ENCODE assay signal across 8 cellular contexts in the genomic region with DNA sequence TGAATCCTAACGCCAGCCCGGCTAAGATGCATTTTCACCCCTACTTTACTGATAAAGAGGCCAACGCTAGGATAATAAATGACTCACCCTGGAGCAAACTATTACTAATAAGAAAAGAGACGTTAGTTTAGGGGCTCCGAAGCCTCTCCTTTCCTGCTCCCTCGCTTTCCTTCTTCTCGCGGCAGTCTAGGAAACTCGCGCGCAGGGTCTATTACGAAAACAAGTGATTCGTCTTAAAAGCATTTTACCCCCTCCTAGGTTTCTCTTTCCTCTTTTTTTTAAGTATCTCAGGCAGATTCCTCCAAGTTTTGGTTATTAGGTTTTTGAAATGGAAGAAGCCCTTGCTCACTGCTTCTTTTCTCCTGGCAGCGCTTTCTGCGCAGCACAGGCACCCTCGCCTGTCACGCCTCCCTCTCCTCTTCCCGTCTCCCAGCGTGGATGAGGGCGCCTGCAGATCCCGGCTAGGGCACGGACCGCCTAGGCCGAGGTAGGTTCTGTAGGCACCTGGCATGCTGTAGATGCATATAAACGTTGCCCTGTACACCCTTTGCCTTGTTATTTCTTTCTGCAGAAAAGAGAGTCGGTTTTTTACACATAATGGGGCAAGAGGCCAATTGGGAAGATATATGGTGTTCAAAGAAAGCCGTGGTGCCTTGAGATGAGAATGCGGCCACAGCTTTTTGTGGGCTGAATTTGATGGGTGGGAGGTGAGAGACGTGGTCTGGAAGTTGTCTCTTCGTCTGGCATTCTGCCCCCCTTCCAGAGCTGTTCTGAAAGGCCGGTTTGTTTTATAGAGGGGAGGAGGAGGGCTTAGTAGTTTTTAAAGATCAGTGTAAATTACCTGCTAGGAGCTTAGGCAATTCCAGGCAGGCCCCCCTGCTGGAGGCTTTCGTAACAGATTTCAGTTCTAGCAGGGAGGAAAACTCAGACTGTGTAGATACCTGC. TPM values are rescaled to one million over a fixed set of nuclear protein-coding genes. Genes with fewer than 3 reads are reported as not detected.
A peak's percentile ranks its signal among the peaks of the same experiment; 100 is the strongest.
DNase-seq lines count a peak whose midpoint lies in the region; ATAC-seq and TF ChIP-seq lines count a peak whose summit lies in the region.

No MANE protein-coding gene starts in this region.

- no peaks in the 10 kb centered on the region for H3K9me3 ChIP-seq in CD4-positive, CD25-positive, alpha-beta regulatory T cell (ENCODE audit: control insufficient read depth in 2 of 2, low read length in 2 of 2)

- ATAC-seq in CD4-positive, CD25-positive, alpha-beta regulatory T cell (ENCODE audit: low read depth in 2 of 2), result no peak
- peak; percentile 0 for ATAC-seq in GM18870 (IDR thresholded peaks at IDR 0.05; ENCODE audit: unreplicated experiment)
- peak; percentile 52 for ATAC-seq in omental fat pad (ENCODE audit: low FRiP score)
- ATAC-seq in GM18868 (IDR thresholded peaks at IDR 0.05; ENCODE audit: unreplicated experiment), result no peak
- ATAC-seq in HG02970 (IDR thresholded peaks at IDR 0.05; ENCODE audit: low FRiP score, unreplicated experiment), result no peak

- H3K4me1 ChIP-seq in CD4-positive, CD25-positive, alpha-beta regulatory T cell (ENCODE audit: control insufficient read depth, insufficient read depth, low read length, poor library complexity, severe bottlenecking), result peaks cover 29% of the 10 kb centered on the region

- no peaks in the 10 kb centered on the region for H3K36me3 Mint-ChIP-seq in CD4-positive, CD25-positive, alpha-beta regulatory T cell
- H3K36me3 Mint-ChIP-seq in glutamatergic neuron (ENCODE audit: unreplicated experiment), result no peaks in the 10 kb centered on the region

- H3K27me3 ChIP-seq in CD4-positive, CD25-positive, alpha-beta regulatory T cell (ENCODE audit: control insufficient read depth, insufficient read depth, low read length), result no peaks in the 10 kb centered on the region

- H3K27ac Mint-ChIP-seq in CD4-positive, CD25-positive, alpha-beta regulatory T cell, result peak overlapping the region; percentile 60 to 91 (median 72)
- no peak overlapping the region for H3K27ac Mint-ChIP-seq in glutamatergic neuron (ENCODE audit: unreplicated experiment)

- DNase-seq in CD4-positive, CD25-positive, alpha-beta regulatory T cell, result peak in 2 of 3 donors; percentile 4 to 37
- DNase-seq in NCI-H1417 treated with DMSO at 0.1 percent for 48 hours (lab: John Stamatoyannopoulos, UW) (peak; percentile 12), glutamatergic neuron (peak; percentile 48), omental fat pad (ENCODE audit: low spot score) (peak; percentile 29)
- peak; percentile 12 for DNase-seq in activated naive CD4-positive, alpha-beta T cell treated with anti-CD3 and anti-CD28 coated beads, Interleukin-2, amount 50 U/mL, for 16 hours

- H3K36me3 ChIP-seq in CD4-positive, CD25-positive, alpha-beta regulatory T cell (ENCODE audit: control insufficient read depth, insufficient read depth, low read length), result no peaks in the 10 kb centered on the region

- peak overlapping the region; percentile 61 for H3K27ac ChIP-seq in CD4-positive, CD25-positive, alpha-beta regulatory T cell (ENCODE audit: insufficient read depth, low read length, poor library complexity, severe bottlenecking)

- peak overlapping the region; percentile 93 for H3K4me3 ChIP-seq in CD4-positive, CD25-positive, alpha-beta regulatory T cell (ENCODE audit: low read depth, low read length)

- peak overlapping the region; percentile 89 to 100 (median 94) for H3K4me3 Mint-ChIP-seq in CD4-positive, CD25-positive, alpha-beta regulatory T cell
- H3K4me3 Mint-ChIP-seq in glutamatergic neuron (ENCODE audit: unreplicated experiment), result peak overlapping the region; percentile 94

- H3K27me3 Mint-ChIP-seq in CD4-positive, CD25-positive, alpha-beta regulatory T cell, result no peaks in the 10 kb centered on the region
- peaks cover 2% of the 10 kb centered on the region for H3K27me3 Mint-ChIP-seq in glutamatergic neuron (ENCODE audit: unreplicated experiment)

- H3K9me3 Mint-ChIP-seq in CD4-positive, CD25-positive, alpha-beta regulatory T cell, result no peaks in the 10 kb centered on the region
- peaks cover 4% of the 10 kb centered on the region for H3K9me3 Mint-ChIP-seq in glutamatergic neuron (ENCODE audit: unreplicated experiment)

- TF ChIP-seq CTCF in glutamatergic neuron (IDR thresholded peaks at IDR 0.05; ENCODE audit: partially characterized antibody, unreplicated experiment) (peak; percentile 66), omental fat pad (IDR thresholded peaks at IDR 0.05) (no peak)

- peaks cover 19 to 44% (median 30%) of the 10 kb centered on the region in 4 donors for H3K4me1 Mint-ChIP-seq in CD4-positive, CD25-positive, alpha-beta regulatory T cell
- peaks cover 6% of the 10 kb centered on the region for H3K4me1 Mint-ChIP-seq in glutamatergic neuron (ENCODE audit: low read depth, unreplicated experiment)

RNA-seq across cellular contexts. Expression of gene GCNT1, which starts 1.0 kb away (rescaled TPM):
- 10.4 TPM for total RNA-seq in CD4-positive, CD25-positive, alpha-beta regulatory T cell
- 10 to 100 TPM in 2 of 4 donors, 1 to 10 TPM in 2; 4.5 to 12.7 (median 10.5) TPM for polyA plus RNA-seq in CD4-positive, CD25-positive, alpha-beta regulatory T cell
- 1.2 TPM for total RNA-seq in glutamatergic neuron (ENCODE audit: unreplicated experiment)
- 10 to 100 TPM in 3 of 4 donors, 1 to 10 TPM in 1; 5.7 to 45.2 (median 18.0) TPM for total RNA-seq in omental fat pad

Comparison
In these comparisons a context has a peak if more than half of its experiments do, and no peak if none do; other contexts are left out.
1. ATAC-seq: peak in GM18870 (single experiment) and omental fat pad (single experiment); none in CD4-positive, CD25-positive, alpha-beta regulatory T cell (0 of 2), GM18868 (single experiment) and HG02970 (single experiment).
2. Peak in every context shown above with its lines, with median percentiles within 50 percentile points of each other: DNase-seq.